ENCODE assay signal across 12 cellular contexts in genomic region chr1:37846634-37847339, GRCh38. TPM values are rescaled to one million over a fixed set of nuclear protein-coding genes. Genes with fewer than 3 reads are reported as not detected.
DNase-seq lines count a peak whose midpoint lies in the region; ATAC-seq and TF ChIP-seq lines count a peak whose summit lies in the region.
"Had no signal": no experiment of that assay in that cellular context is flagged by ENCODE, and none has a peak within 500 bp of the region (broad histone marks: within the 10 kb centered on the region; RNA-seq: fewer than 3 reads in every experiment).

No MANE protein-coding gene starts in this region.

- peaks cover 11% of the 10 kb centered on the region; the same call in 1 of the 2 replicates for H3K4me1 ChIP-seq in DND-41 (ENCODE audit: insufficient read depth, low read length)

- H3K4me3 ChIP-seq in DND-41 (ENCODE audit: low read depth in 1 of 2, low read length in 2 of 2) = no peak overlapping the region

- no peak overlapping the region for H3K27ac ChIP-seq in DND-41 (ENCODE audit: low read length)
- H3K27ac ChIP-seq in KOPT-K1 (ENCODE audit: low read depth, low read length, poor library complexity, severe bottlenecking) = peak overlapping the region; percentile 23

- H4K20me1 ChIP-seq in DND-41 (ENCODE audit: insufficient read depth, low read length) = peaks cover 10% of the 10 kb centered on the region; the same call in 1 of the 2 replicates

- H3K4me2 ChIP-seq in DND-41 (ENCODE audit: insufficient read depth, low read length) = peak overlapping the region; percentile 29; the same call in 1 of the 2 replicates

- H3K79me2 ChIP-seq in DND-41 (ENCODE audit: insufficient read depth, low read length) = peaks cover 81% of the 10 kb centered on the region

- H3K9me3 ChIP-seq in DND-41 (ENCODE audit: insufficient read depth, low read length, severe bottlenecking) = no peaks in the 10 kb centered on the region
- no peaks in the 10 kb centered on the region for H3K9me3 ChIP-seq in KOPT-K1 (ENCODE audit: insufficient read depth, low read length, poor library complexity, severe bottlenecking)

- H3K36me3 ChIP-seq in DND-41 (ENCODE audit: insufficient read depth, low read length) = peaks cover 3% of the 10 kb centered on the region; the same call in 1 of the 2 replicates
- peaks cover 31% of the 10 kb centered on the region for H3K36me3 ChIP-seq in KOPT-K1 (ENCODE audit: insufficient read depth, low read length)

- H3K27ac Mint-ChIP-seq in activated naive CD4-positive, alpha-beta T cell treated with anti-CD3 and anti-CD28 coated beads, Interleukin-2, amount 50 U/mL, for 72 hours = peak overlapping the region; percentile 62 to 80
- peak overlapping the region; percentile 91 to 97 for H3K27ac Mint-ChIP-seq in natural killer cell treated with Interleukin-12 subunit alpha and Interleukin-12 subunit beta and Interleukin-15 and Interleukin-18, amount 100 ng/mL, for 72 hours

- ATAC-seq in DND-41 (ENCODE audit: insufficient read depth, low read depth) (0 out of 3 replicates have a peak, but pooled peaks have one; percentile 42), GM21737 (IDR thresholded peaks at IDR 0.05; ENCODE audit: unreplicated experiment) (no peak)
- ATAC-seq in activated naive CD4-positive, alpha-beta T cell treated with anti-CD3 and anti-CD28 coated beads, Interleukin-2, amount 50 U/mL, for 72 hours = peak; percentile 18 to 30
- no peak for ATAC-seq in natural killer cell treated with Interleukin-12 subunit alpha and Interleukin-12 subunit beta and Interleukin-15 and Interleukin-18, amount 100 ng/mL, for 72 hours

- no peaks in the 10 kb centered on the region for H3K9me3 Mint-ChIP-seq in activated naive CD4-positive, alpha-beta T cell treated with anti-CD3 and anti-CD28 coated beads, Interleukin-2, amount 50 U/mL, for 72 hours
- H3K9me3 Mint-ChIP-seq in natural killer cell treated with Interleukin-12 subunit alpha and Interleukin-12 subunit beta and Interleukin-15 and Interleukin-18, amount 100 ng/mL, for 72 hours = no peaks in the 10 kb centered on the region

- no peaks in the 10 kb centered on the region for H3K27me3 Mint-ChIP-seq in natural killer cell treated with Interleukin-12 subunit alpha and Interleukin-12 subunit beta and Interleukin-15 and Interleukin-18, amount 100 ng/mL, for 72 hours

- no peak overlapping the region for H2AFZ ChIP-seq in DND-41 (ENCODE audit: low read depth, low read length)

- TF ChIP-seq CTCF in DND-41 (IDR thresholded peaks at IDR 0.05; ENCODE audit: borderline replicate concordance, extremely low read depth, low read length, poor library complexity, severe bottlenecking) = no peak

- DNase-seq in DND-41 = no peak
- no peak for DNase-seq in activated naive CD4-positive, alpha-beta T cell treated with anti-CD3 and anti-CD28 coated beads, Interleukin-2, amount 50 U/mL, for 72 hours (ENCODE audit: low spot score in 2 of 2)
- DNase-seq in natural killer cell treated with Interleukin-12 subunit alpha and Interleukin-12 subunit beta and Interleukin-15 and Interleukin-18, amount 100 ng/mL, for 72 hours (ENCODE audit: low spot score) = no peak
- no peak for DNase-seq in NCI-H526 (lab: John Stamatoyannopoulos, UW)
- DNase-seq in NCI-H2029 treated with DMSO at 0.1 percent for 48 hours (lab: John Stamatoyannopoulos, UW) = no peak
- DNase-seq: activated effector memory CD4-positive, alpha-beta T cell treated with Interleukin-2 at 50 U/mL for 16 hours; islet precursor cell; NCI-H345; RPMI8226; stimulated activated naive CD4-positive, alpha-beta T cell had no signal

- H3K9ac ChIP-seq in DND-41 (ENCODE audit: low read depth, low read length) = no peak overlapping the region

- H3K4me3 Mint-ChIP-seq in natural killer cell treated with Interleukin-12 subunit alpha and Interleukin-12 subunit beta and Interleukin-15 and Interleukin-18, amount 100 ng/mL, for 72 hours = peak overlapping the region; percentile 76

- H3K36me3 Mint-ChIP-seq in activated naive CD4-positive, alpha-beta T cell treated with anti-CD3 and anti-CD28 coated beads, Interleukin-2, amount 50 U/mL, for 72 hours = peaks cover 0 to 5% of the 10 kb centered on the region in 2 donors
- peaks cover 20% of the 10 kb centered on the region for H3K36me3 Mint-ChIP-seq in natural killer cell treated with Interleukin-12 subunit alpha and Interleukin-12 subunit beta and Interleukin-15 and Interleukin-18, amount 100 ng/mL, for 72 hours

- peaks cover 48 to 49% of the 10 kb centered on the region in 2 donors for H3K4me1 Mint-ChIP-seq in natural killer cell treated with Interleukin-12 subunit alpha and Interleukin-12 subunit beta and Interleukin-15 and Interleukin-18, amount 100 ng/mL, for 72 hours (ENCODE audit: low read depth in 2 of 2)

- no peaks in the 10 kb centered on the region for H3K27me3 ChIP-seq in DND-41 (ENCODE audit: insufficient read depth, low read length, poor library complexity)

RNA-seq across cellular contexts. Expression of gene MTF1, which starts 12.6 kb away (rescaled TPM):
- 10 to 100 TPM; 21.0 to 23.4 TPM for total RNA-seq in activated naive CD4-positive, alpha-beta T cell treated with anti-CD3 and anti-CD28 coated beads, Interleukin-2, amount 50 U/mL, for 72 hours
- total RNA-seq in natural killer cell treated with Interleukin-12 subunit alpha and Interleukin-12 subunit beta and Interleukin-15 and Interleukin-18, amount 100 ng/mL, for 72 hours = 10 to 100 TPM; 54.0 to 65.3 TPM

RNA-seq across cellular contexts. Expression of gene YRDC, which starts 38.8 kb away (rescaled TPM):
- total RNA-seq in activated naive CD4-positive, alpha-beta T cell treated with anti-CD3 and anti-CD28 coated beads, Interleukin-2, amount 50 U/mL, for 72 hours = 10 to 100 TPM; 25.7 to 39.3 TPM
- total RNA-seq in natural killer cell treated with Interleukin-12 subunit alpha and Interleukin-12 subunit beta and Interleukin-15 and Interleukin-18, amount 100 ng/mL, for 72 hours = 10 to 100 TPM; 72.0 to 82.9 TPM

RNA-seq across cellular contexts. Expression of gene C1orf122, which starts 39.2 kb away (rescaled TPM):
- total RNA-seq in activated naive CD4-positive, alpha-beta T cell treated with anti-CD3 and anti-CD28 coated beads, Interleukin-2, amount 50 U/mL, for 72 hours = 10 to 100 TPM; 18.8 to 21.4 TPM
- total RNA-seq in natural killer cell treated with Interleukin-12 subunit alpha and Interleukin-12 subunit beta and Interleukin-15 and Interleukin-18, amount 100 ng/mL, for 72 hours = 10 to 100 TPM; 29.2 to 33.3 TPM

RNA-seq across cellular contexts. Expression of gene MANEAL, which starts 53.1 kb away (rescaled TPM):
- total RNA-seq in activated naive CD4-positive, alpha-beta T cell treated with anti-CD3 and anti-CD28 coated beads, Interleukin-2, amount 50 U/mL, for 72 hours = 1 to 10 TPM; 1.0 to 3.1 TPM
- 1 to 10 TPM; 2.8 to 9.0 TPM for total RNA-seq in natural killer cell treated with Interleukin-12 subunit alpha and Interleukin-12 subunit beta and Interleukin-15 and Interleukin-18, amount 100 ng/mL, for 72 hours

Comparison
In these comparisons a context has a peak if more than half of its experiments do, and no peak if none do; other contexts are left out.
1. ATAC-seq: peak in DND-41 (single experiment) and activated naive CD4-positive, alpha-beta T cell treated with anti-CD3 and anti-CD28 coated beads, Interleukin-2, amount 50 U/mL, for 72 hours (2 of 2); none in natural killer cell treated with Interleukin-12 subunit alpha and Interleukin-12 subunit beta and Interleukin-15 and Interleukin-18, amount 100 ng/mL, for 72 hours (0 of 2) and GM21737 (single experiment).